Comparison of ENCODE assay signal across 18 cellular contexts in genomic region chr10:21208666-21209316, GRCh38.
"Had no signal": no experiment of that assay in that cellular context is flagged by ENCODE, and none has a peak within 500 bp of the region (broad histone marks: within the 10 kb centered on the region; RNA-seq: fewer than 3 reads in every experiment).

No MANE protein-coding gene starts in this region.

- H3K4me1 Mint-ChIP-seq: activated CD4-positive, alpha-beta T cell treated with anti-CD3 and anti-CD28 coated beads for 36 hours; memory B cell; stimulated activated naive CD8-positive, alpha-beta T cell treated with anti-CD3 and anti-CD28 coated beads, Interleukin-15, amount 100 ng/mL, for 72 hours had no signal

- H3K4me1 ChIP-seq: body of pancreas, sigmoid colon, spleen had no signal

- DNase-seq: activated CD4-positive, alpha-beta memory T cell treated with anti-CD3 and anti-CD28 coated beads for 36 hours; activated CD4-positive, alpha-beta T cell treated with anti-CD3 and anti-CD28 coated beads for 36 hours; activated effector memory CD4-positive, alpha-beta T cell treated with Interleukin-2 at 50 U/mL for 16 hours; activated naive CD4-positive, alpha-beta T cell treated with anti-CD3 and anti-CD28 coated beads, Interleukin-2, amount 50 U/mL, for 16 hours; activated T-cell treated with anti-CD3 and anti-CD28 coated beads, Interleukin-2, amount 50 U/mL, for 4 hours; body of pancreas; central memory CD4-positive, alpha-beta T cell; cortex of kidney; effector CD4-positive, alpha-beta T cell; foreskin melanocyte; left cardiac atrium; sigmoid colon; spleen; stimulated activated naive CD8-positive, alpha-beta T cell treated with anti-CD3 and anti-CD28 coated beads, Interleukin-15, amount 100 ng/mL, for 72 hours had no signal

- H3K9me3 Mint-ChIP-seq: activated CD4-positive, alpha-beta memory T cell treated with anti-CD3 and anti-CD28 coated beads for 36 hours had no signal

- ATAC-seq: activated CD4-positive, alpha-beta T cell treated with anti-CD3 and anti-CD28 coated beads for 36 hours; activated T-cell treated with anti-CD3 and anti-CD28 coated beads, Interleukin-2, amount 50 U/mL, for 4 hours; body of pancreas; natural killer cell treated with Interleukin-12 subunit alpha and Interleukin-12 subunit beta and Interleukin-15 and Interleukin-18, amount 100 ng/mL, for 72 hours; stimulated activated naive CD8-positive, alpha-beta T cell treated with anti-CD3 and anti-CD28 coated beads, Interleukin-15, amount 100 ng/mL, for 72 hours had no signal

- H3K36me3 ChIP-seq: sigmoid colon, spleen had no signal

- H3K27ac Mint-ChIP-seq: activated CD4-positive, alpha-beta memory T cell treated with anti-CD3 and anti-CD28 coated beads for 36 hours; activated CD4-positive, alpha-beta T cell treated with anti-CD3 and anti-CD28 coated beads for 36 hours; memory B cell; natural killer cell treated with Interleukin-12 subunit alpha and Interleukin-12 subunit beta and Interleukin-15 and Interleukin-18, amount 100 ng/mL, for 72 hours; stimulated activated naive CD8-positive, alpha-beta T cell treated with anti-CD3 and anti-CD28 coated beads, Interleukin-15, amount 100 ng/mL, for 72 hours had no signal

- H3K4me3 Mint-ChIP-seq: activated CD4-positive, alpha-beta memory T cell treated with anti-CD3 and anti-CD28 coated beads for 36 hours; activated CD4-positive, alpha-beta T cell treated with anti-CD3 and anti-CD28 coated beads for 36 hours; activated T-cell treated with anti-CD3 and anti-CD28 coated beads, Interleukin-2, amount 50 U/mL, for 4 hours; memory B cell; natural killer cell treated with Interleukin-12 subunit alpha and Interleukin-12 subunit beta and Interleukin-15 and Interleukin-18, amount 100 ng/mL, for 72 hours; stimulated activated naive CD8-positive, alpha-beta T cell treated with anti-CD3 and anti-CD28 coated beads, Interleukin-15, amount 100 ng/mL, for 72 hours had no signal

- H3K4me3 ChIP-seq: body of pancreas, sigmoid colon, spleen had no signal

- H3K36me3 Mint-ChIP-seq: memory B cell; natural killer cell treated with Interleukin-12 subunit alpha and Interleukin-12 subunit beta and Interleukin-15 and Interleukin-18, amount 100 ng/mL, for 72 hours had no signal

- FAIRE-seq: endothelial cell of umbilical vein had no signal

- H3K27ac ChIP-seq: body of pancreas, sigmoid colon, VCaP had no signal

- H3K27me3 ChIP-seq: body of pancreas, sigmoid colon had no signal
